Comparison of ENCODE assay signal across 24 cellular contexts in genomic region chr6:114390176-114390575, GRCh38. TPM values are rescaled to one million over a fixed set of nuclear protein-coding genes. Genes with fewer than 3 reads are reported as not detected.
DNase-seq lines count a peak whose midpoint lies in the region; ATAC-seq, FAIRE-seq and TF ChIP-seq lines count a peak whose summit lies in the region.
"Had no signal": no experiment of that assay in that cellular context is flagged by ENCODE, and none has a peak within 500 bp of the region (broad histone marks: within the 10 kb centered on the region; RNA-seq: fewer than 3 reads in every experiment).

No MANE protein-coding gene starts in this region.

- DNase-seq in HepG2 (ENCODE audit: low spot score) (peak; percentile 21), right lobe of liver (no peak), SJSA1 (ENCODE audit: low read depth in 1 of 2, low spot score in 2 of 2) (peak; percentile 66 to 82), foreskin melanocyte (peak; percentile 38), COLO668 (lab: John Stamatoyannopoulos, UW; ENCODE audit: unreplicated experiment) (no peak), NCI-H2171 treated with DMSO at 0.1 percent for 48 hours (lab: John Stamatoyannopoulos, UW) (no peak)
- no peak for DNase-seq in activated naive CD4-positive, alpha-beta T cell treated with anti-CD3 and anti-CD28 coated beads, Interleukin-2, amount 10 ng/mL, durations not matched to agents 7 days and 5 days
- DNase-seq: 8988T; BE2C; CD4-positive, CD25-positive, alpha-beta regulatory T cell; H7; NCI-H1105; NCI-H2081 treated with DMSO at 0.1 percent for 48 hours; NCI-H510A; NCI-H748 treated with DMSO at 0.1 percent for 48 hours; NK-92 treated with Interleukin-12 subunit alpha and Interleukin-12 subunit beta, amount 100 ng/mL, for 24 hours; SHP77 had no signal

- H3K27ac Mint-ChIP-seq in activated naive CD4-positive, alpha-beta T cell treated with anti-CD3 and anti-CD28 coated beads, Interleukin-2, amount 10 ng/mL, durations not matched to agents 7 days and 5 days, result no peak overlapping the region
- H3K27ac Mint-ChIP-seq: CD4-positive, CD25-positive, alpha-beta regulatory T cell had no signal

- no peak overlapping the region for H3K27ac ChIP-seq in HepG2 (ENCODE audit: extremely low read length, insufficient read depth, low read length)
- H3K27ac ChIP-seq in right lobe of liver, result no peak overlapping the region
- peak overlapping the region; percentile 72 for H3K27ac ChIP-seq in SJSA1
- H3K27ac ChIP-seq: HL-60 had no signal

- no peaks in the 10 kb centered on the region for H3K4me1 Mint-ChIP-seq in activated naive CD4-positive, alpha-beta T cell treated with anti-CD3 and anti-CD28 coated beads, Interleukin-2, amount 10 ng/mL, durations not matched to agents 7 days and 5 days
- H3K4me1 Mint-ChIP-seq: CD4-positive, CD25-positive, alpha-beta regulatory T cell had no signal

- H3K9me3 Mint-ChIP-seq in activated naive CD4-positive, alpha-beta T cell treated with anti-CD3 and anti-CD28 coated beads, Interleukin-2, amount 10 ng/mL, durations not matched to agents 7 days and 5 days, result no peaks in the 10 kb centered on the region

- H3K4me2 ChIP-seq in HepG2 (ENCODE audit: low read depth, low read length), result no peak overlapping the region

- H3K4me3 ChIP-seq in HepG2 (replicated peaks in 1 of 3; ENCODE audit: insufficient read depth in 1 of 3, low read depth in 2 of 3, low read length in 3 of 3) (no peak overlapping the region), right lobe of liver (no peak overlapping the region), SJSA1 (no peak overlapping the region)

- no peak for TF ChIP-seq EP300 in HepG2 (IDR thresholded peaks at IDR 0.05; ENCODE audit: low read depth in 2 of 2, low read length in 2 of 2)
- TF ChIP-seq EP300 in HepG2 (CRISPR knock-in tag; IDR thresholded peaks at IDR 0.05; ENCODE audit: borderline replicate concordance), result no peak

- no TSS peak for BruUV-seq in HepG2 (replicated peaks; lab: Mats Ljungman, UMichigan)

- ATAC-seq in HepG2, result no peak
- no peak for ATAC-seq in right lobe of liver
- no peak for ATAC-seq in GM21390 (IDR thresholded peaks at IDR 0.05; ENCODE audit: unreplicated experiment)
- ATAC-seq: SK-N-SH treated with all-trans-retinoic acid at 6 μM for 48 hours had no signal

- H3K36me3 ChIP-seq in HepG2 (replicated peaks in 1 of 2; ENCODE audit: control insufficient read depth in 1 of 2, insufficient read depth in 2 of 2, low read length in 2 of 2) (no peaks in the 10 kb centered on the region), right lobe of liver (no peaks in the 10 kb centered on the region), SJSA1 (no peaks in the 10 kb centered on the region)
- H3K36me3 ChIP-seq: BE2C had no signal

- POLR2A ChIA-PET in HepG2 (lab: Yijun Ruan, JAX), result no interaction called here

- intact Hi-C loops in HepG2 (cut with micrococcal nuclease; ENCODE audit: unreplicated experiment), result no loop called here
- intact Hi-C loops in right lobe of liver (cut with DNase I), result no loop called here

- H3K9ac ChIP-seq in HepG2 (ENCODE audit: insufficient read depth, low read depth, low read length), result no peak overlapping the region

- CTCF ChIA-PET in HepG2 (lab: Yijun Ruan, JAX; ENCODE audit: low intra/inter-chr PET ratio, low total read pairs), result no interaction called here
- CTCF ChIA-PET in activated naive CD4-positive, alpha-beta T cell treated with anti-CD3 and anti-CD28 coated beads, Interleukin-2, amount 10 ng/mL, durations not matched to agents 7 days and 5 days (lab: Charles Lee), result no interaction called here

- no peak for TF ChIP-seq POLR2A in HepG2 (IDR thresholded peaks at IDR 0.05; ENCODE audit: insufficient read depth in 1 of 2, low read depth in 2 of 2, low read length in 2 of 2)
- TF ChIP-seq POLR2A in right lobe of liver (IDR thresholded peaks at IDR 0.05), result no peak

- H2AFZ ChIP-seq in HepG2 (ENCODE audit: low read length), result no peak overlapping the region

- no peak for FAIRE-seq in HepG2 (lab: Jason Lieb, UNC)
- FAIRE-seq: GM12892, GM18507 had no signal

- TF ChIP-seq CTCF in HepG2 (CRISPR knock-in tag; IDR thresholded peaks at IDR 0.05), result no peak
- no peak for TF ChIP-seq CTCF in right lobe of liver (IDR thresholded peaks at IDR 0.05)

- H3K4me1 ChIP-seq in HepG2 (ENCODE audit: insufficient read depth, low read length), result no peaks in the 10 kb centered on the region
- no peaks in the 10 kb centered on the region for H3K4me1 ChIP-seq in right lobe of liver
- peaks cover 34% of the 10 kb centered on the region for H3K4me1 ChIP-seq in SJSA1 (replicated peaks)
- H3K4me1 ChIP-seq: BE2C had no signal

- no peak for TF ChIP-seq RAD21 in HepG2 (CRISPR knock-in tag; IDR thresholded peaks at IDR 0.05)

- no peaks in the 10 kb centered on the region for H3K27me3 Mint-ChIP-seq in activated naive CD4-positive, alpha-beta T cell treated with anti-CD3 and anti-CD28 coated beads, Interleukin-2, amount 10 ng/mL, durations not matched to agents 7 days and 5 days
- H3K27me3 Mint-ChIP-seq: CD4-positive, CD25-positive, alpha-beta regulatory T cell had no signal

- in situ Hi-C loops in HepG2 (cut with HindIII; ENCODE audit: extremely low pct_ligation_motif_present, low pct_unique_long_range_greater_than_20kb), result no loop called here

- H3K79me2 ChIP-seq in HepG2 (ENCODE audit: insufficient read depth, low read length), result no peaks in the 10 kb centered on the region

- WGBS in HepG2 (ENCODE audit: low lambda C conversion rate), result 30% methylated on average over 2 of the region's 2 CpGs
- WGBS in right lobe of liver (ENCODE audit: insufficient coverage, low coverage, low lambda C conversion rate, missing lambda C conversion rate), result 45% methylated on average over 2 of the region's 2 CpGs

- H3K27me3 ChIP-seq in HepG2 (ENCODE audit: control insufficient read depth in 1 of 2, insufficient read depth in 2 of 2, low read length in 2 of 2) (no peaks in the 10 kb centered on the region), right lobe of liver (no peaks in the 10 kb centered on the region), SJSA1 (replicated peaks) (no peaks in the 10 kb centered on the region)
- H3K27me3 ChIP-seq: BE2C had no signal

- no peaks in the 10 kb centered on the region for H3K36me3 Mint-ChIP-seq in activated naive CD4-positive, alpha-beta T cell treated with anti-CD3 and anti-CD28 coated beads, Interleukin-2, amount 10 ng/mL, durations not matched to agents 7 days and 5 days
- H3K36me3 Mint-ChIP-seq: CD4-positive, CD25-positive, alpha-beta regulatory T cell had no signal

- H3K4me3 Mint-ChIP-seq in activated naive CD4-positive, alpha-beta T cell treated with anti-CD3 and anti-CD28 coated beads, Interleukin-2, amount 10 ng/mL, durations not matched to agents 7 days and 5 days, result no peak overlapping the region

- H3K9me3 ChIP-seq in HepG2 (ENCODE audit: low read length) (no peaks in the 10 kb centered on the region), right lobe of liver (no peaks in the 10 kb centered on the region), SJSA1 (replicated peaks) (no peaks in the 10 kb centered on the region)
- H3K9me3 ChIP-seq: BE2C had no signal

- H4K20me1 ChIP-seq in HepG2 (ENCODE audit: insufficient read depth, low read length), result no peaks in the 10 kb centered on the region

TF ChIP-seq in HepG2, 621 proteins besides CTCF, POLR2A, EP300 and RAD21:
- TF ChIP-seq ATF7 (IDR thresholded peaks at IDR 0.05) (peak; percentile 42; the same call in 1 of the 2 replicates), ATF7 (CRISPR knock-in tag; IDR thresholded peaks at IDR 0.05) (no peak), ZNF501 (CRISPR knock-in tag; IDR thresholded peaks at IDR 0.05) (no peak)
TF ChIP-seq in HepG2: peak in this region for 1.

RNA-seq across cellular contexts. Expression of gene HS3ST5, which starts 47.4 kb away (rescaled TPM):
- total RNA-seq in HepG2 (2016; rRNA removed; fragmentation: Illumina TruSeq; extraction: Trizol) (1.0 and 1.1 TPM in 2 replicates), right lobe of liver (not detected)
- total RNA-seq in HepG2 (2016; cell fraction: cytosol; rRNA removed; fragmentation: Illumina TruSeq; extraction: Trizol; ENCODE audit: low read depth), result 0.79 and 1.8 TPM in 2 replicates
- total RNA-seq in HepG2 (2016; cell fraction: insoluble cytoplasmic fraction; rRNA removed; fragmentation: Illumina TruSeq; extraction: Trizol), result 0.89 and 1.3 TPM in 2 replicates
- total RNA-seq in HepG2 (2016; cell fraction: membrane; rRNA removed; fragmentation: Illumina TruSeq; extraction: Trizol), result 0.55 and 0.90 TPM in 2 replicates
- total RNA-seq in HepG2 (2016; cell fraction: nucleus; rRNA removed; fragmentation: Illumina TruSeq; extraction: Trizol), result 2.0 TPM in 2 replicates
- polyA plus RNA-seq in HepG2 (2011; rRNA removed), result 1.2 and 1.6 TPM in 2 replicates
- polyA plus RNA-seq in HepG2 (2011; cell fraction: cytosol; rRNA removed), result 0.86 and 0.96 TPM in 2 replicates
- 2.2 and 3.3 TPM in 2 replicates for polyA plus RNA-seq in HepG2 (2011; cell fraction: nucleus; rRNA removed)
- 4.4 and 4.6 TPM in 2 replicates for polyA plus RNA-seq in HepG2 (2012)
- polyA plus RNA-seq in HepG2 (2016; cell fraction: cytosol; fragmentation: Illumina TruSeq; extraction: Trizol; ENCODE audit: low read depth), result 0.11 and 0.22 TPM in 2 replicates
- 0.84 and 1.1 TPM in 2 replicates for polyA plus RNA-seq in HepG2 (2016; cell fraction: insoluble cytoplasmic fraction; fragmentation: Illumina TruSeq; extraction: Trizol; ENCODE audit: low read depth)
- polyA plus RNA-seq in HepG2 (2016; cell fraction: membrane; fragmentation: Illumina TruSeq; extraction: Trizol; ENCODE audit: low read depth), result 0.43 and 0.50 TPM in 2 replicates
- 1.6 and 2.8 TPM in 2 replicates for polyA plus RNA-seq in HepG2 (2016; cell fraction: nucleus; fragmentation: Illumina TruSeq; extraction: Trizol; ENCODE audit: insufficient read depth, low read depth)
- polyA minus RNA-seq in HepG2 (2011; rRNA and poly(A)+ RNA removed; ENCODE audit: low replicate concordance), result 3.8 TPM in 1 of 2 replicates, not detected in the other
- 2.2 and 2.8 TPM in 2 replicates for polyA minus RNA-seq in HepG2 (2011; cell fraction: cytosol; rRNA and poly(A)+ RNA removed)
- 24.7 and 25.9 TPM in 2 replicates for polyA minus RNA-seq in HepG2 (2011; cell fraction: nucleus; rRNA and poly(A)+ RNA removed)
- total RNA-seq in SJSA1 (2014; rRNA removed; shearing (Covaris generic)), result 1.7 and 2.9 TPM in 2 replicates
- total RNA-seq: CD4-positive, CD25-positive, alpha-beta regulatory T cell; OCI-LY7; RPMI7951 had no signal
- polyA plus RNA-seq: CD4-positive, CD25-positive, alpha-beta regulatory T cell had no signal

Comparison
In these comparisons a context has a peak if more than half of its experiments do, and no peak if none do; other contexts are left out.
1. DNase-seq: peak in HepG2 (single experiment), SJSA1 (2 of 2) and foreskin melanocyte (single experiment); none in right lobe of liver (0 of 3), COLO668 (single experiment), NCI-H2171 treated with DMSO at 0.1 percent for 48 hours (single experiment) and activated naive CD4-positive, alpha-beta T cell treated with anti-CD3 and anti-CD28 coated beads, Interleukin-2, amount 10 ng/mL, durations not matched to agents 7 days and 5 days (single experiment).